21 cellular contexts compared by ENCODE assay signal in the genomic region with DNA sequence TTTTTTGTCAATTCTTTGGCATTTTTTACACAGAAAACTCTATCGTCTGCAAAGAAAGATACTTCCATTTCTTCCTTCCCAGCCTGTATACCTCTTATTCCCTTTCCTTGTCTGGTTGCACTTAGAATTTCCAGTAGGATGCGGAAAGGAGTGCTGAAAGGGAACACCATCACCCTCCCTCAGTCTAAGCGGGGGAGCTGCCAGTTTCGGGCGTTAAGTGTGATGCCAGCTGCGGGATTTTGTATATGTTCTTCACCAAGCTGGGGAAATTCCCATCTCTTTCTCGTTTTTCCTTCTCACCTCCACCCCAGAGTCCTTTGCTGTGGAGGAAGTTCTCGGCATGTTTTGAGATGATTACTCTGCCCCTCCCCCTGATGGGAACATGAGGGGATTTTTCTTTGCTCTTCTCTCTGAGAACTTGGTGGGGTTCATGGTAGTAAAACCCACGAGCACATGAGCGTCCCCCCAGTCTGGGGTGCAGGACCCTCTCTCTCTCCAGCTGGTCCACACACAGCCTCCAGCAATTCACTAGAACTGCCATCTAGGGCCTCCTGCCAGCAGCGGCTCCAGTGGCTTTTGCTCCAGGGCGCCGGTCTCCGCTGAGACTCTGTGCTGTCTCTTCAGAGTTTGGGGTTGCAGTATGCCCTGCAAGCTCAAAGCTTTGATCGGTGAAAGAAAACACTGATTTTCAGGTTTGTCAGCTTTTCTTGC. TPM values are rescaled to one million over a fixed set of nuclear protein-coding genes. Genes with fewer than 3 reads are reported as not detected.
"Had no signal": no experiment of that assay in that cellular context is flagged by ENCODE, and none has a peak within 500 bp of the region (broad histone marks: within the 10 kb centered on the region; RNA-seq: fewer than 3 reads in every experiment).

No MANE protein-coding gene starts in this region.

- DNase-seq: effector memory CD8-positive, alpha-beta T cell; gastrocnemius medialis; immature natural killer cell; left colon; mammary epithelial cell; natural killer cell; nucleus accumbens; ovary; sigmoid colon; stimulated activated CD4-positive, alpha-beta T cell treated with anti-CD3 and anti-CD28 coated beads, Interleukin-12 subunit alpha, Interleukin-12 subunit beta, amount 100 ng/mL, for 4 hours; stimulated activated naive CD4-positive, alpha-beta T cell; trophoblast cell had no signal

- H3K27ac Mint-ChIP-seq: dendritic cell treated with granulocyte-macrophage colony-stimulating factor and Interleukin-4, amounts not matched to agents 40 ng/mL and 50 ng/mL, for 4 days; effector memory CD8-positive, alpha-beta T cell; immature natural killer cell; natural killer cell; neural progenitor cell had no signal

- H3K4me3 Mint-ChIP-seq: dendritic cell treated with granulocyte-macrophage colony-stimulating factor and Interleukin-4, amounts not matched to agents 40 ng/mL and 50 ng/mL, for 4 days; effector memory CD8-positive, alpha-beta T cell; immature natural killer cell; natural killer cell; neural progenitor cell had no signal

- H3K9me3 Mint-ChIP-seq: dendritic cell treated with granulocyte-macrophage colony-stimulating factor and Interleukin-4, amounts not matched to agents 40 ng/mL and 50 ng/mL, for 4 days; effector memory CD8-positive, alpha-beta T cell; immature natural killer cell; natural killer cell; neural progenitor cell had no signal

- H3K36me3 Mint-ChIP-seq: immature natural killer cell, natural killer cell, neural progenitor cell had no signal

RNA-seq across cellular contexts. Expression of a gene that starts 15.5 kb away (rescaled TPM):
- total RNA-seq: esophagus muscularis mucosa, fibroblast of villous mesenchyme, gastrocnemius medialis, lower leg skin, mammary epithelial cell, mucosa of gallbladder, myocyte, natural killer cell, ovary, prostate gland, renal cortical epithelial cell, sigmoid colon had no signal

RNA-seq across cellular contexts. Expression of a gene that starts 24.5 kb away (rescaled TPM):
- total RNA-seq: esophagus muscularis mucosa, fibroblast of villous mesenchyme, gastrocnemius medialis, lower leg skin, mammary epithelial cell, mucosa of gallbladder, myocyte, natural killer cell, prostate gland, renal cortical epithelial cell, sigmoid colon had no signal
